In genomic region chr6:152270301-152270925, GRCh38 we compare ENCODE assay signal across 10 cellular contexts.
DNase-seq lines count a peak whose midpoint lies in the region; TF ChIP-seq lines count a peak whose summit lies in the region.
"Had no signal": no experiment of that assay in that cellular context is flagged by ENCODE, and none has a peak within 500 bp of the region (broad histone marks: within the 10 kb centered on the region; RNA-seq: fewer than 3 reads in every experiment).

No MANE protein-coding gene starts in this region.

- H3K9me2 ChIP-seq in SU-DHL-6 (replicated peaks; ENCODE audit: insufficient read depth, low read length) = no peaks in the 10 kb centered on the region

- H3K79me2 ChIP-seq in SU-DHL-6 (ENCODE audit: insufficient read depth, low read length) = no peaks in the 10 kb centered on the region

- H3K9me3 ChIP-seq in SU-DHL-6 (ENCODE audit: insufficient read depth, low read length) (no peaks in the 10 kb centered on the region), Peyer's patch (no peaks in the 10 kb centered on the region)

- H3K27me3 Mint-ChIP-seq in activated CD4-positive, alpha-beta T cell treated with anti-CD3 and anti-CD28 coated beads, Interleukin-2, amount 10 ng/mL, durations not matched to agents 7 days and 5 days = no peaks in the 10 kb centered on the region
- no peaks in the 10 kb centered on the region for H3K27me3 Mint-ChIP-seq in activated CD4-positive, alpha-beta T cell treated with anti-CD3 and anti-CD28 coated beads, Interleukin-2, amount 10 ng/mL, durations not matched to agents 24 days and 14 days

- POLR2A ChIA-PET in activated CD4-positive, alpha-beta T cell treated with anti-CD3 and anti-CD28 coated beads, Interleukin-2, amount 10 ng/mL, durations not matched to agents 7 days and 5 days (lab: Charles Lee) = no interaction called here

- DNase-seq in activated CD4-positive, alpha-beta T cell treated with anti-CD3 and anti-CD28 coated beads, Interleukin-2, amount 10 ng/mL, durations not matched to agents 7 days and 5 days = no peak
- no peak for DNase-seq in activated CD4-positive, alpha-beta T cell treated with anti-CD3 and anti-CD28 coated beads, Interleukin-2, amount 10 ng/mL, durations not matched to agents 24 days and 14 days
- DNase-seq in foreskin fibroblast (peak; percentile 47 to 73), stromal cell of bone marrow (ENCODE audit: low read depth) (peak; percentile 48), NCI-H146 (lab: John Stamatoyannopoulos, UW) (no peak), cerebellar nuclear complex (lab: John Stamatoyannopoulos, UW) (no peak), Peyer's patch (no peak)
- DNase-seq: activated naive CD4-positive, alpha-beta T cell treated with anti-CD3 and anti-CD28 coated beads, Interleukin-2, amount 50 U/mL, for 16 hours; kidney had no signal

- peaks cover 0 to 5% (median 0%) of the 10 kb centered on the region in 4 donors for H3K4me1 ChIP-seq in Peyer's patch

- no peak overlapping the region for H3K4me3 Mint-ChIP-seq in activated CD4-positive, alpha-beta T cell treated with anti-CD3 and anti-CD28 coated beads, Interleukin-2, amount 10 ng/mL, durations not matched to agents 7 days and 5 days
- H3K4me3 Mint-ChIP-seq in activated CD4-positive, alpha-beta T cell treated with anti-CD3 and anti-CD28 coated beads, Interleukin-2, amount 10 ng/mL, durations not matched to agents 24 days and 14 days = no peak overlapping the region

- H4K20me1 ChIP-seq in SU-DHL-6 (ENCODE audit: low read depth, low read length) = no peaks in the 10 kb centered on the region

- H3K27me3 ChIP-seq in SU-DHL-6 (ENCODE audit: low read length) (no peaks in the 10 kb centered on the region), Peyer's patch (no peaks in the 10 kb centered on the region)

- TF ChIP-seq CTCF in SU-DHL-6 (IDR thresholded peaks at IDR 0.05; ENCODE audit: insufficient read depth, low read length, poor library complexity, severe bottlenecking) (no peak), foreskin fibroblast (IDR thresholded peaks at IDR 0.05; ENCODE audit: low read depth, low read length) (no peak), Peyer's patch (IDR thresholded peaks at IDR 0.05) (no peak)

- H3K9me3 Mint-ChIP-seq in activated CD4-positive, alpha-beta T cell treated with anti-CD3 and anti-CD28 coated beads, Interleukin-2, amount 10 ng/mL, durations not matched to agents 7 days and 5 days = no peaks in the 10 kb centered on the region
- no peaks in the 10 kb centered on the region for H3K9me3 Mint-ChIP-seq in activated CD4-positive, alpha-beta T cell treated with anti-CD3 and anti-CD28 coated beads, Interleukin-2, amount 10 ng/mL, durations not matched to agents 24 days and 14 days

- H3K9ac ChIP-seq in SU-DHL-6 (ENCODE audit: low read length) = no peak overlapping the region

- H3K27ac ChIP-seq in SU-DHL-6 (ENCODE audit: low read depth, low read length) (peak overlapping the region; percentile 30; the same call in 1 of the 2 replicates), Peyer's patch (no peak overlapping the region)

- no peak for TF ChIP-seq POLR2A in Peyer's patch (IDR thresholded peaks at IDR 0.05)

- H3K4me3 ChIP-seq in SU-DHL-6 (ENCODE audit: insufficient read depth, low read length, poor library complexity, severe bottlenecking) = no peak overlapping the region
- H3K4me3 ChIP-seq in foreskin fibroblast (ENCODE audit: low read depth in 1 of 2, low read length in 2 of 2) = no peak overlapping the region
- H3K4me3 ChIP-seq in Peyer's patch = no peak overlapping the region

- intact Hi-C loops in activated CD4-positive, alpha-beta T cell treated with anti-CD3 and anti-CD28 coated beads, Interleukin-2, amount 10 ng/mL, durations not matched to agents 24 days and 14 days (cut with micrococcal nuclease) = no loop called here

- H3F3A ChIP-seq in SU-DHL-6 (ENCODE audit: insufficient read depth) = 0 out of 2 replicates have a peak, but pooled peaks cover 7% of the 10 kb centered on the region

- H3K27ac Mint-ChIP-seq in activated CD4-positive, alpha-beta T cell treated with anti-CD3 and anti-CD28 coated beads, Interleukin-2, amount 10 ng/mL, durations not matched to agents 7 days and 5 days = peak overlapping the region; percentile 20
- no peak overlapping the region for H3K27ac Mint-ChIP-seq in activated CD4-positive, alpha-beta T cell treated with anti-CD3 and anti-CD28 coated beads, Interleukin-2, amount 10 ng/mL, durations not matched to agents 24 days and 14 days

- no peak overlapping the region for H3K4me2 ChIP-seq in SU-DHL-6 (ENCODE audit: low read depth, low read length, poor library complexity, severe bottlenecking)

- CTCF ChIA-PET in activated CD4-positive, alpha-beta T cell treated with anti-CD3 and anti-CD28 coated beads, Interleukin-2, amount 10 ng/mL, durations not matched to agents 7 days and 5 days (lab: Charles Lee) = interaction anchor here (0.7 to 1.1 kb wide), 2 partner anchors 22 to 27 kb away, joined by 3 read pairs; no protein-coding TSS in a partner anchor

- H3K36me3 Mint-ChIP-seq in activated CD4-positive, alpha-beta T cell treated with anti-CD3 and anti-CD28 coated beads, Interleukin-2, amount 10 ng/mL, durations not matched to agents 7 days and 5 days (ENCODE audit: low read depth) = peaks cover 30% of the 10 kb centered on the region
- H3K36me3 Mint-ChIP-seq in activated CD4-positive, alpha-beta T cell treated with anti-CD3 and anti-CD28 coated beads, Interleukin-2, amount 10 ng/mL, durations not matched to agents 24 days and 14 days (ENCODE audit: low read depth) = peaks cover 24% of the 10 kb centered on the region

- no peak overlapping the region for H2AFZ ChIP-seq in SU-DHL-6 (ENCODE audit: low read depth, low read length, severe bottlenecking)

- peaks cover 14% of the 10 kb centered on the region for H3K4me1 Mint-ChIP-seq in activated CD4-positive, alpha-beta T cell treated with anti-CD3 and anti-CD28 coated beads, Interleukin-2, amount 10 ng/mL, durations not matched to agents 7 days and 5 days
- H3K4me1 Mint-ChIP-seq in activated CD4-positive, alpha-beta T cell treated with anti-CD3 and anti-CD28 coated beads, Interleukin-2, amount 10 ng/mL, durations not matched to agents 24 days and 14 days = peaks cover 8% of the 10 kb centered on the region

- H3K36me3 ChIP-seq in SU-DHL-6 (ENCODE audit: low read length) (peaks cover 63% of the 10 kb centered on the region), Peyer's patch (peaks cover 0 to 3% (median 0%) of the 10 kb centered on the region in 3 donors)

Comparison
In these comparisons a context has a peak if more than half of its experiments do, and no peak if none do; other contexts are left out.
1. DNase-seq: peak in foreskin fibroblast (2 of 2) and stromal cell of bone marrow (single experiment); none in activated CD4-positive, alpha-beta T cell treated with anti-CD3 and anti-CD28 coated beads, Interleukin-2, amount 10 ng/mL, durations not matched to agents 7 days and 5 days (single experiment), activated CD4-positive, alpha-beta T cell treated with anti-CD3 and anti-CD28 coated beads, Interleukin-2, amount 10 ng/mL, durations not matched to agents 24 days and 14 days (single experiment), NCI-H146 (single experiment), cerebellar nuclear complex (0 of 2) and Peyer's patch (0 of 3).